ENCODE assay signal across 9 cellular contexts in the genomic region with DNA sequence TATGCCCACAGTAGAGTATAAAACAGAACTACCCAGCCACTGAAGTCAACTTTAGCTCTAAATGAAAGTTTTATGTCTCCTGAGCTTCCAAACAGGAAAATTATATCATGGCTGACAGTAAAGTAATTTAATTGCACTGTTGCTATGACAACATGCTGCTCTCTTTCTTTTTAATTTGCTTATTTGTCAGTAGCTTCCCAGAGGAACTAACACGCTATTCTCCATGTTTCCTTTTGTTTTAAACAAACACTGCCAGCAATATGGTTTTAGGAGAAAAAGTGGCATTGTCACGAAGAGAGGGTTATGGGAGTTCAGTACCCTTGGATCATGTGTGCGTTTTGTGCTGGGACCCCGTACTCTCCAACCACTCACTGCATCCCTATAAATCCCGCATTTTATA. TPM values are rescaled to one million over a fixed set of nuclear protein-coding genes. Genes with fewer than 3 reads are reported as not detected.
DNase-seq lines count a peak whose midpoint lies in the region; ATAC-seq and TF ChIP-seq lines count a peak whose summit lies in the region.
"Had no signal": no experiment of that assay in that cellular context is flagged by ENCODE, and none has a peak within 500 bp of the region (broad histone marks: within the 10 kb centered on the region; RNA-seq: fewer than 3 reads in every experiment).

No MANE protein-coding gene starts in this region.

- H3K9me3 ChIP-seq in BE2C (no peaks in the 10 kb centered on the region), KOPT-K1 (ENCODE audit: insufficient read depth, low read length, poor library complexity, severe bottlenecking) (no peaks in the 10 kb centered on the region)

- TF ChIP-seq CTCF in BE2C (IDR thresholded peaks at IDR 0.05; ENCODE audit: low read depth, low read length) = no peak

- H3K4me3 Mint-ChIP-seq in naive thymus-derived CD8-positive, alpha-beta T cell = peak overlapping the region; percentile 70 to 98 (median 91)

- H3K9me3 Mint-ChIP-seq in naive thymus-derived CD8-positive, alpha-beta T cell = no peaks in the 10 kb centered on the region

- no peaks in the 10 kb centered on the region for H3K27me3 ChIP-seq in BE2C

- peak overlapping the region; percentile 92 for H3K4me3 ChIP-seq in BE2C (ENCODE audit: low read depth, low read length)

- peak overlapping the region in 7 of 10 donors; percentile 13 to 87 (median 69) for H3K27ac Mint-ChIP-seq in naive thymus-derived CD8-positive, alpha-beta T cell

- H3K4me1 Mint-ChIP-seq in naive thymus-derived CD8-positive, alpha-beta T cell = peaks cover 35 to 71% (median 65%) of the 10 kb centered on the region in 4 donors

- peak overlapping the region; percentile 86 for H3K27ac ChIP-seq in KOPT-K1 (ENCODE audit: low read depth, low read length, poor library complexity, severe bottlenecking)

- peaks cover 10% of the 10 kb centered on the region for H3K4me1 ChIP-seq in BE2C

- peaks cover 0 to 29% (median 14%) of the 10 kb centered on the region in 3 donors for H3K36me3 Mint-ChIP-seq in naive thymus-derived CD8-positive, alpha-beta T cell

- POLR2A ChIA-PET in naive thymus-derived CD8-positive, alpha-beta T cell (lab: Charles Lee) = interaction anchor here (0.9 to 1.6 kb wide), 4 partner anchors 11 to 306 kb away, joined by 3 to 11 read pairs (median 4); no protein-coding TSS in a partner anchor

- H3K36me3 ChIP-seq in BE2C = peaks cover 12% of the 10 kb centered on the region
- H3K36me3 ChIP-seq in KOPT-K1 (ENCODE audit: insufficient read depth, low read length) = peaks cover 22% of the 10 kb centered on the region

- no peaks in the 10 kb centered on the region for H3K27me3 Mint-ChIP-seq in naive thymus-derived CD8-positive, alpha-beta T cell

- DNase-seq in BE2C (no peak), dermis blood vessel endothelial cell (peak; percentile 34), NCI-H1105 treated with DMSO at 0.1 percent for 48 hours (lab: John Stamatoyannopoulos, UW) (no peak)
- DNase-seq in naive thymus-derived CD8-positive, alpha-beta T cell = no peak
- DNase-seq: KBM-7 had no signal

- ATAC-seq in naive thymus-derived CD8-positive, alpha-beta T cell = no peak
- ATAC-seq in HG03175 (IDR thresholded peaks at IDR 0.05; ENCODE audit: unreplicated experiment) = no peak
- no peak for ATAC-seq in HG03108 (IDR thresholded peaks at IDR 0.05; ENCODE audit: unreplicated experiment)
- ATAC-seq in GM19463 (IDR thresholded peaks at IDR 0.05; ENCODE audit: unreplicated experiment) = no peak

RNA-seq across cellular contexts. Expression of a gene that starts 1.9 kb away (rescaled TPM):
- 21.9 TPM for polyA plus RNA-seq in BE2C (2012; ENCODE audit: insufficient read depth, insufficient read length, low read depth)
- total RNA-seq in dermis blood vessel endothelial cell = 25.9 and 39.5 TPM in 2 replicates
- total RNA-seq in naive thymus-derived CD8-positive, alpha-beta T cell = 100 to 1,000 TPM; 125 to 141 TPM
- 100 to 1,000 TPM; 107 to 148 (median 116) TPM for polyA plus RNA-seq in naive thymus-derived CD8-positive, alpha-beta T cell
